ENCODE assay signal across 10 cellular contexts in the genomic region with DNA sequence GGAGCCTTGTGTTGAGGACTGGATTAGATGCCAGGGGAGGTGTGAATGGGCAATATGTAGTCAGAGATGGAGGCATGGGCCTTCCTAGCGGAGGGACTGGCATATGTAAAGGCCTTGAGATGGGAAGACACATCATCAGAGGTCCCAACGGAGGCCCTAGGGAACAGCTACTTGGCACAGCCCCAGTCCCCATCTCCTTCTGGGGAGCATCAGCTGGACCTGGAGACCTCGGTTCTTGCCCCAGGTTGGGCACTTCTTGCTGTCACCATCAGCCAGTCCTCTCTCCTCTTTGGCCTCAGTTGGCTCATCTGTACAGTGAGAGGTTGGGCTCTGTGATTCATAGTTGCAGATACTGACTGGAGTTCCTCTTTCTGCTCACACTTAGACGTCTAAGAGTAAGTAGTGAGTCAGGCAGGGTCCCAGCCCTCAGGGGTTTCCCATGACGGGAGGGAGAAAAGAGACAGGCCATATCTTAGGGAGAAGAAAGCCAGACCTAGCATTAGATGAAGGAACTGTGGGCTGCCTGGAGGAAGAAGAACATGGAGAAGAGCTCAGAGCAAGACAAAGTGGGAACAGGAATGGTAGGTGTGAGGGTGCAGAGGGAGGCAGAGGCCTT. TPM values are rescaled to one million over a fixed set of nuclear protein-coding genes. Genes with fewer than 3 reads are reported as not detected.
DNase-seq lines count a peak whose midpoint lies in the region; ATAC-seq and TF ChIP-seq lines count a peak whose summit lies in the region.
"Had no signal": no experiment of that assay in that cellular context is flagged by ENCODE, and none has a peak within 500 bp of the region (broad histone marks: within the 10 kb centered on the region; RNA-seq: fewer than 3 reads in every experiment).

No MANE protein-coding gene starts in this region.

- H3K27ac ChIP-seq in IMR-90 (ENCODE audit: insufficient read depth, low read length), result no peak overlapping the region
- peak overlapping the region in 1 of 2 donors; percentile 51 for H3K27ac ChIP-seq in left lung
- H3K27ac ChIP-seq in thyroid gland, result no peak overlapping the region

- in situ Hi-C loops in IMR-90 (cut with MboI; ENCODE audit: low sequenced_read_pairs), result no loop called here

- no peaks in the 10 kb centered on the region; the same call in 1 of the 2 replicates for H3K9me1 ChIP-seq in IMR-90 (ENCODE audit: insufficient read depth, low read length)

- peak overlapping the region; percentile 38 for H3K27ac Mint-ChIP-seq in activated naive CD4-positive, alpha-beta T cell treated with anti-CD3 and anti-CD28 coated beads, Interleukin-2, amount 50 U/mL, for 24 hours

- 58% methylated on average over 2 of the region's 5 CpGs; no CpG with 5 or more reads in 1 of the 2 experiments for WGBS in IMR-90 (ENCODE audit: extremely low coverage in 2 of 2, insufficient read length in 1 of 2), 2 experiments
- 79 to 86% methylated on average over 5 of the region's 5 CpGs for WGBS in thyroid gland, 2 donors

- peaks cover 9% of the 10 kb centered on the region for H4K20me1 ChIP-seq in IMR-90 (ENCODE audit: insufficient read depth, low read length)

- no peak overlapping the region for H4K91ac ChIP-seq in IMR-90 (ENCODE audit: insufficient read depth, low read depth, low read length)

- ATAC-seq in IMR-90 (ENCODE audit: low read depth) (no peak), left lung (peak; percentile 23), GM21360 (IDR thresholded peaks at IDR 0.05; ENCODE audit: unreplicated experiment) (no peak)

- peaks cover 5% of the 10 kb centered on the region for H3K4me1 ChIP-seq in IMR-90 (ENCODE audit: control insufficient read depth, insufficient read depth, low read length)
- peaks cover 15 to 72% of the 10 kb centered on the region in 2 donors for H3K4me1 ChIP-seq in left lung
- peaks cover 11 to 26% of the 10 kb centered on the region in 2 donors for H3K4me1 ChIP-seq in thyroid gland

- peak overlapping the region; percentile 69 for H2AK9ac ChIP-seq in IMR-90 (replicated peaks; ENCODE audit: low read depth, low read length, poor library complexity)

- no peak overlapping the region for H2BK15ac ChIP-seq in IMR-90 (ENCODE audit: low read depth, low read length)

- no peaks in the 10 kb centered on the region for H3K9me3 Mint-ChIP-seq in activated naive CD4-positive, alpha-beta T cell treated with anti-CD3 and anti-CD28 coated beads, Interleukin-2, amount 50 U/mL, for 24 hours

- no peak overlapping the region for H3K56ac ChIP-seq in IMR-90 (ENCODE audit: extremely low read depth, insufficient read depth, low read length)

- CTCF ChIA-PET in IMR-90 (lab: Yijun Ruan, JAX), result interaction anchor here (0.6 kb wide), 1 partner anchor 15 kb away, joined by 4 read pairs; no protein-coding TSS in a partner anchor

- no peak for TF ChIP-seq CTCF in IMR-90 (conservative IDR thresholded peaks at IDR 0.05; ENCODE audit: low read depth, low read length)
- no peak for TF ChIP-seq CTCF in left lung (IDR thresholded peaks at IDR 0.05)
- TF ChIP-seq CTCF in thyroid gland (IDR thresholded peaks at IDR 0.05), result no peak

- no peak overlapping the region for H3K4me2 ChIP-seq in IMR-90 (ENCODE audit: low read depth, low read length)

- dilution Hi-C loops in IMR-90 (cut with HindIII; ENCODE audit: low sequenced_read_pairs, unreplicated experiment), result no loop called here

- H3K4me3 Mint-ChIP-seq in activated naive CD4-positive, alpha-beta T cell treated with anti-CD3 and anti-CD28 coated beads, Interleukin-2, amount 50 U/mL, for 24 hours, result no peak overlapping the region

- H3K36me3 Mint-ChIP-seq in activated naive CD4-positive, alpha-beta T cell treated with anti-CD3 and anti-CD28 coated beads, Interleukin-2, amount 50 U/mL, for 24 hours, result no peaks in the 10 kb centered on the region

- no peak overlapping the region for H3K4ac ChIP-seq in IMR-90 (ENCODE audit: low read depth, low read length)

- H3K4me1 Mint-ChIP-seq in activated naive CD4-positive, alpha-beta T cell treated with anti-CD3 and anti-CD28 coated beads, Interleukin-2, amount 50 U/mL, for 24 hours, result peaks cover 37% of the 10 kb centered on the region

- no peak overlapping the region for H3K14ac ChIP-seq in IMR-90 (replicated peaks; ENCODE audit: low read depth, low read length)

- no peak overlapping the region; the same call in 1 of the 2 replicates for H2AK5ac ChIP-seq in IMR-90 (ENCODE audit: low read depth, low read length)

- no peaks in the 10 kb centered on the region for H3K9me3 ChIP-seq in IMR-90 (ENCODE audit: control insufficient read depth, insufficient read depth, low read length)
- no peaks in the 10 kb centered on the region for H3K9me3 ChIP-seq in left lung
- no peaks in the 10 kb centered on the region for H3K9me3 ChIP-seq in thyroid gland

- peaks cover 1 to 11% of the 10 kb centered on the region in 2 experiments; a peak in 3 of 4 replicates for H3K79me1 ChIP-seq in IMR-90 (ENCODE audit: low read depth in 1 of 2, low read length in 2 of 2)

- no peaks in the 10 kb centered on the region for H3K27me3 Mint-ChIP-seq in activated naive CD4-positive, alpha-beta T cell treated with anti-CD3 and anti-CD28 coated beads, Interleukin-2, amount 50 U/mL, for 24 hours

- intact Hi-C loops in IMR-90 (cut with micrococcal nuclease) (loop anchor here (5.0 kb wide), 1 partner anchor 53 kb away; a partner anchor contains a TSS), left lung (cut with DNase I) (no loop called here), thyroid gland (cut with DNase I) (loop anchor here (10.0 kb wide), 1 partner anchor 105 kb away; no protein-coding TSS in a partner anchor)

- H3K36me3 ChIP-seq in IMR-90 (ENCODE audit: control insufficient read depth, insufficient read depth, low read length), result peaks cover 2% of the 10 kb centered on the region; the same call in 1 of the 2 replicates
- H3K36me3 ChIP-seq in left lung, result no peaks in the 10 kb centered on the region
- no peaks in the 10 kb centered on the region for H3K36me3 ChIP-seq in thyroid gland

- no peak overlapping the region for H2BK5ac ChIP-seq in IMR-90 (ENCODE audit: low read depth, low read length, poor library complexity, severe bottlenecking)

- POLR2A ChIA-PET in IMR-90 (lab: Charles Lee; ENCODE audit: unreplicated experiment), result no interaction called here

- no peak overlapping the region for H4K8ac ChIP-seq in IMR-90 (ENCODE audit: low read depth in 2 of 2, low read length in 2 of 2)

- no peak for TF ChIP-seq POLR2A in IMR-90 (IDR thresholded peaks at IDR 0.05; ENCODE audit: low read depth, low read length)
- TF ChIP-seq POLR2A in thyroid gland (IDR thresholded peaks at IDR 0.05), result no peak

- no peak overlapping the region for H3K18ac ChIP-seq in IMR-90 (ENCODE audit: low read depth, low read length)

- no TSS peak for BruUV-seq in IMR-90 (replicated peaks; lab: Mats Ljungman, UMichigan)

- H3K9ac ChIP-seq in IMR-90 (ENCODE audit: low read depth, low read length), result no peak overlapping the region

- no peak overlapping the region for H2BK120ac ChIP-seq in IMR-90 (ENCODE audit: low read depth, low read length)

- H3K27me3 ChIP-seq in IMR-90 (ENCODE audit: control insufficient read depth, insufficient read depth, low read length) (no peaks in the 10 kb centered on the region), left lung (peaks cover 0 to 21% of the 10 kb centered on the region in 2 donors), thyroid gland (no peaks in the 10 kb centered on the region)

- no peak overlapping the region for H3K4me3 ChIP-seq in IMR-90 (ENCODE audit: insufficient read depth, low read depth, low read length)
- H3K4me3 ChIP-seq in left lung, result no peak overlapping the region
- H3K4me3 ChIP-seq in thyroid gland (replicated peaks in 1 of 3), result no peak overlapping the region

- H3K23ac ChIP-seq in IMR-90 (ENCODE audit: low read depth, low read length), result 0 out of 2 replicates have a peak overlapping the region, but pooled peaks have one; percentile 46

- no peak overlapping the region for H2AFZ ChIP-seq in IMR-90 (replicated peaks; ENCODE audit: low read length, poor library complexity)

- peak; percentile 93 for DNase-seq in ELR (ENCODE audit: low read depth)
- DNase-seq in IMR-90, result peak; percentile 86
- DNase-seq in left lung, result no peak
- no peak for DNase-seq in thyroid gland
- no peak for DNase-seq in RKO (ENCODE audit: low spot score)
- no peak for DNase-seq in SW 1271 (lab: John Stamatoyannopoulos, UW)
- DNase-seq: foreskin melanocyte, NCI-H187 had no signal

- H4K5ac ChIP-seq in IMR-90 (ENCODE audit: low read depth, low read length), result no peak overlapping the region

- TF ChIP-seq RAD21 in IMR-90 (IDR thresholded peaks at IDR 0.05; ENCODE audit: low read length), result no peak

- no peak overlapping the region for H2BK20ac ChIP-seq in IMR-90 (ENCODE audit: low read depth, low read length)

TF ChIP-seq in IMR-90, 13 proteins besides CTCF, POLR2A, EP300 and RAD21 (continues in another document):
- no peak for TF ChIP-seq CEBPB (IDR thresholded peaks at IDR 0.05; ENCODE audit: low read depth, low read length)

RNA-seq across cellular contexts. Expression of a gene that starts 3.4 kb away (rescaled TPM):
- total RNA-seq in IMR-90 (2012; rRNA removed), result 34.7 and 37.5 TPM in 2 replicates
- 199 and 218 TPM in 2 replicates for polyA plus RNA-seq in IMR-90 (2012; rRNA removed)
- 217 and 260 TPM in 2 replicates for polyA plus RNA-seq in IMR-90 (2012; cell fraction: cytosol; rRNA removed)
- polyA plus RNA-seq in IMR-90 (2012; cell fraction: nucleus; rRNA removed; ENCODE audit: low replicate concordance), result 68.1 and 74.1 TPM in 2 replicates
- 10 to 100 TPM; 33.1 to 58.3 TPM for total RNA-seq in left lung
- total RNA-seq in thyroid gland, result 10 to 100 TPM; 62.1 to 97.3 (median 70.6) TPM

RNA-seq across cellular contexts. Expression of a gene that starts 22.8 kb away (rescaled TPM):
- 0.28 and 0.36 TPM in 2 replicates for total RNA-seq in IMR-90 (2012; rRNA removed)
- polyA plus RNA-seq in IMR-90 (2012; rRNA removed), result 3.9 and 4.3 TPM in 2 replicates
- 0.64 and 1.4 TPM in 2 replicates for polyA plus RNA-seq in IMR-90 (2012; cell fraction: cytosol; rRNA removed)
- 73.8 and 94.1 TPM in 2 replicates for polyA plus RNA-seq in IMR-90 (2012; cell fraction: nucleus; rRNA removed; ENCODE audit: low replicate concordance)
- total RNA-seq in left lung, result 1 to 10 TPM; 4.4 to 5.7 TPM
- 10 to 100 TPM in 1 of 4 donors, 1 to 10 TPM in 3; 5.1 to 20.0 (median 7.4) TPM for total RNA-seq in thyroid gland

RNA-seq across cellular contexts. Expression of a gene that starts 22.9 kb away (rescaled TPM):
- total RNA-seq in IMR-90 (2012; rRNA removed) (not detected in 2 replicates), left lung (1 to 10 TPM; 1.8 TPM), thyroid gland (1 to 10 TPM; 1.2 to 6.0 (median 2.9) TPM)
- polyA plus RNA-seq in IMR-90 (2012; rRNA removed), result 0.24 and 0.96 TPM in 2 replicates
- 0.15 TPM in 1 of 2 replicates, not detected in the other for polyA plus RNA-seq in IMR-90 (2012; cell fraction: cytosol; rRNA removed)
- 1.7 and 2.9 TPM in 2 replicates for polyA plus RNA-seq in IMR-90 (2012; cell fraction: nucleus; rRNA removed; ENCODE audit: low replicate concordance)

RNA-seq across cellular contexts. Expression of a gene that starts 47.6 kb away (rescaled TPM):
- total RNA-seq in IMR-90 (2012; rRNA removed) (88.9 and 95.5 TPM in 2 replicates), left lung (10 to 100 TPM; 61.8 to 72.7 TPM), thyroid gland (10 to 100 TPM; 78.2 to 96.8 (median 85.0) TPM)
- 131 and 139 TPM in 2 replicates for polyA plus RNA-seq in IMR-90 (2012; rRNA removed)
- polyA plus RNA-seq in IMR-90 (2012; cell fraction: cytosol; rRNA removed), result 61.2 and 72.2 TPM in 2 replicates
- 148 and 372 TPM in 2 replicates for polyA plus RNA-seq in IMR-90 (2012; cell fraction: nucleus; rRNA removed; ENCODE audit: low replicate concordance)

RNA-seq across cellular contexts. Expression of a gene that starts 54.8 kb away (rescaled TPM):
- total RNA-seq in IMR-90 (2012; rRNA removed) (50.8 and 60.4 TPM in 2 replicates), left lung (10 to 100 TPM; 51.2 to 64.8 TPM), thyroid gland (100 to 1,000 TPM in 3 of 4 donors, 10 to 100 TPM in 1; 93.0 to 132 (median 101) TPM)
- 50.4 and 56.8 TPM in 2 replicates for polyA plus RNA-seq in IMR-90 (2012; rRNA removed)
- 31.5 and 48.4 TPM in 2 replicates for polyA plus RNA-seq in IMR-90 (2012; cell fraction: cytosol; rRNA removed)
- 81.3 and 110 TPM in 2 replicates for polyA plus RNA-seq in IMR-90 (2012; cell fraction: nucleus; rRNA removed; ENCODE audit: low replicate concordance)

Comparison
In these comparisons a context has a peak if more than half of its experiments do, and no peak if none do; other contexts are left out.
1. DNase-seq: peak in ELR (single experiment) and IMR-90 (single experiment); none in left lung (0 of 2), thyroid gland (0 of 2), RKO (single experiment) and SW 1271 (0 of 2).
2. intact Hi-C loops: an anchor here in IMR-90 (5.0 kb wide) and thyroid gland (10.0 kb wide); none called in left lung.